In the genomic region with DNA sequence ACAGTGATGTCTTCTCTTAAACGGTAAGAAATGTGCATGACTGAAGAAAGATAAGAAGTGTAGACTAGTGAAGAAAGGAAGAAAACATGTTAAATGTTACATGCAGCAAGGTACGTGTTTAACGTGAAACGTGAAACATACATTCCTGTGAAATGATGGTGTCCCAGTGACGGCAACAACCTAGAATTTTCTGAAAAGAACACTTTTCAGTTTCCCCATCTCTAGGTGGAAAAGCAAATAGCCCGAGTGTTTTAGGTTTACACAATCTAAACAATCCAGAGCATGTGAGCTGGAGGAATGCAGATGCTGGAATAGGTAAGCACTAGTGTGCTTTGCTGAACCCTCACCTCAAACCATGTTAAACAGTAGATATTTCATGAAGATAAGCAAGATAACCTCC, we compare ENCODE assay signal across 24 cellular contexts.
"Had no signal": no experiment of that assay in that cellular context is flagged by ENCODE, and none has a peak within 500 bp of the region (broad histone marks: within the 10 kb centered on the region; RNA-seq: fewer than 3 reads in every experiment).

No MANE protein-coding gene starts in this region.

- H3K27ac Mint-ChIP-seq: activated CD4-positive, alpha-beta memory T cell treated with anti-CD3 and anti-CD28 coated beads, Interleukin-2, amount 10 ng/mL, durations not matched to agents 7 days and 5 days; activated naive CD4-positive, alpha-beta T cell treated with anti-CD3 and anti-CD28 coated beads, Interleukin-2, amount 10 ng/mL, durations not matched to agents 7 days and 5 days; activated naive CD8-positive, alpha-beta T cell treated with anti-CD3 and anti-CD28 coated beads for 36 hours; activated T-helper 17 cell treated with anti-CD3 and anti-CD28 coated beads, Interleukin-2, amount 50 U/mL, for 72 hours; T-helper 17 cell had no signal

- H3K9me3 Mint-ChIP-seq: activated CD4-positive, alpha-beta memory T cell treated with anti-CD3 and anti-CD28 coated beads, Interleukin-2, amount 10 ng/mL, durations not matched to agents 7 days and 5 days; activated naive CD4-positive, alpha-beta T cell treated with anti-CD3 and anti-CD28 coated beads, Interleukin-2, amount 10 ng/mL, durations not matched to agents 7 days and 5 days; activated naive CD8-positive, alpha-beta T cell treated with anti-CD3 and anti-CD28 coated beads for 36 hours; activated T-helper 17 cell treated with anti-CD3 and anti-CD28 coated beads, Interleukin-2, amount 50 U/mL, for 72 hours had no signal

- H3K36me3 Mint-ChIP-seq: activated naive CD4-positive, alpha-beta T cell treated with anti-CD3 and anti-CD28 coated beads, Interleukin-2, amount 10 ng/mL, durations not matched to agents 7 days and 5 days; activated naive CD8-positive, alpha-beta T cell treated with anti-CD3 and anti-CD28 coated beads for 36 hours had no signal

- H3K27me3 ChIP-seq: breast epithelium had no signal

- H3K4me3 Mint-ChIP-seq: activated CD4-positive, alpha-beta memory T cell treated with anti-CD3 and anti-CD28 coated beads, Interleukin-2, amount 10 ng/mL, durations not matched to agents 7 days and 5 days; activated naive CD4-positive, alpha-beta T cell treated with anti-CD3 and anti-CD28 coated beads, Interleukin-2, amount 10 ng/mL, durations not matched to agents 7 days and 5 days; activated naive CD8-positive, alpha-beta T cell treated with anti-CD3 and anti-CD28 coated beads for 36 hours; activated T-helper 17 cell treated with anti-CD3 and anti-CD28 coated beads, Interleukin-2, amount 50 U/mL, for 72 hours; T-helper 17 cell had no signal

- H3K36me3 ChIP-seq: breast epithelium had no signal

- H3K27me3 Mint-ChIP-seq: activated CD4-positive, alpha-beta memory T cell treated with anti-CD3 and anti-CD28 coated beads, Interleukin-2, amount 10 ng/mL, durations not matched to agents 7 days and 5 days; activated naive CD4-positive, alpha-beta T cell treated with anti-CD3 and anti-CD28 coated beads, Interleukin-2, amount 10 ng/mL, durations not matched to agents 7 days and 5 days; activated naive CD8-positive, alpha-beta T cell treated with anti-CD3 and anti-CD28 coated beads for 36 hours; T-helper 17 cell had no signal

- H3K9me3 ChIP-seq: breast epithelium had no signal

- H3K4me1 Mint-ChIP-seq: activated CD4-positive, alpha-beta memory T cell treated with anti-CD3 and anti-CD28 coated beads, Interleukin-2, amount 10 ng/mL, durations not matched to agents 7 days and 5 days; activated T-helper 17 cell treated with anti-CD3 and anti-CD28 coated beads, Interleukin-2, amount 50 U/mL, for 72 hours had no signal

- H3K27ac ChIP-seq: breast epithelium had no signal

- ATAC-seq: activated T-helper 17 cell treated with anti-CD3 and anti-CD28 coated beads, Interleukin-2, amount 50 U/mL, for 72 hours; T-helper 17 cell had no signal

- H3K4me3 ChIP-seq: breast epithelium had no signal

- H3K4me1 ChIP-seq: breast epithelium had no signal

- DNase-seq: activated CD4-positive, alpha-beta memory T cell treated with anti-CD3 and anti-CD28 coated beads, Interleukin-2, amount 10 ng/mL, durations not matched to agents 7 days and 5 days; activated CD4-positive, alpha-beta T cell treated with anti-CD3 and anti-CD28 coated beads, Interleukin-2, amount 50 U/mL, for 1 hour; activated CD4-positive, CD25-positive, alpha-beta regulatory T cell; activated gamma-delta T cell treated with Interleukin-2 at 50 U/mL for 16 hours; activated naive CD4-positive, alpha-beta T cell treated with anti-CD3 and anti-CD28 coated beads, Interleukin-2, amount 10 ng/mL, durations not matched to agents 7 days and 5 days; activated naive CD8-positive, alpha-beta T cell treated with anti-CD3 and anti-CD28 coated beads for 36 hours; activated T-cell treated with anti-CD3 and anti-CD28 coated beads for 4 hours; activated T-cell treated with anti-CD3 and anti-CD28 coated beads, Interleukin-2, amount 50 U/mL, for 48 hours; aorta; Karpas-422; MM.1S; NCI-H1105; NCI-H1436; NCI-H1694 treated with DMSO at 0.1 percent for 48 hours; NCI-H2029 treated with DMSO at 0.1 percent for 48 hours; NCI-H345; NCI-H510A; NCI-H526 treated with DMSO at 0.1 percent for 48 hours; NCI-H82; SIG-M5; T-helper 17 cell; T-helper 9 cell had no signal
